Comparison of ENCODE assay signal across 23 cellular contexts in genomic region chr2:198186257-198186656, GRCh38.
"Had no signal": no experiment of that assay in that cellular context is flagged by ENCODE, and none has a peak within 500 bp of the region (broad histone marks: within the 10 kb centered on the region; RNA-seq: fewer than 3 reads in every experiment).

No MANE protein-coding gene starts in this region.

- ATAC-seq: left colon; left lung; lower lobe of right lung; naive thymus-derived CD8-positive, alpha-beta T cell; pancreas; right cardiac atrium; stimulated activated effector memory CD8-positive, alpha-beta T cell treated with anti-CD3 and anti-CD28 coated beads, Interleukin-12 subunit alpha, Interleukin-12 subunit beta, amount 100 ng/mL, for 72 hours; upper lobe of right lung had no signal

- DNase-seq: immature natural killer cell; kidney; left colon; left lung; lower lobe of right lung; mammary epithelial cell; mesenchymal stem cell; naive thymus-derived CD8-positive, alpha-beta T cell; nucleus accumbens; pancreas; posterior cingulate gyrus; retina; right cardiac atrium; sigmoid colon; small intestine; spleen; stimulated activated CD4-positive, alpha-beta T cell treated with anti-CD3 and anti-CD28 coated beads, Interleukin-4, amount 100 ng/mL, for 24 hours; stimulated activated naive CD4-positive, alpha-beta T cell; tibial artery; trophoblast cell; upper lobe of right lung; uterus had no signal
